In the genomic region with DNA sequence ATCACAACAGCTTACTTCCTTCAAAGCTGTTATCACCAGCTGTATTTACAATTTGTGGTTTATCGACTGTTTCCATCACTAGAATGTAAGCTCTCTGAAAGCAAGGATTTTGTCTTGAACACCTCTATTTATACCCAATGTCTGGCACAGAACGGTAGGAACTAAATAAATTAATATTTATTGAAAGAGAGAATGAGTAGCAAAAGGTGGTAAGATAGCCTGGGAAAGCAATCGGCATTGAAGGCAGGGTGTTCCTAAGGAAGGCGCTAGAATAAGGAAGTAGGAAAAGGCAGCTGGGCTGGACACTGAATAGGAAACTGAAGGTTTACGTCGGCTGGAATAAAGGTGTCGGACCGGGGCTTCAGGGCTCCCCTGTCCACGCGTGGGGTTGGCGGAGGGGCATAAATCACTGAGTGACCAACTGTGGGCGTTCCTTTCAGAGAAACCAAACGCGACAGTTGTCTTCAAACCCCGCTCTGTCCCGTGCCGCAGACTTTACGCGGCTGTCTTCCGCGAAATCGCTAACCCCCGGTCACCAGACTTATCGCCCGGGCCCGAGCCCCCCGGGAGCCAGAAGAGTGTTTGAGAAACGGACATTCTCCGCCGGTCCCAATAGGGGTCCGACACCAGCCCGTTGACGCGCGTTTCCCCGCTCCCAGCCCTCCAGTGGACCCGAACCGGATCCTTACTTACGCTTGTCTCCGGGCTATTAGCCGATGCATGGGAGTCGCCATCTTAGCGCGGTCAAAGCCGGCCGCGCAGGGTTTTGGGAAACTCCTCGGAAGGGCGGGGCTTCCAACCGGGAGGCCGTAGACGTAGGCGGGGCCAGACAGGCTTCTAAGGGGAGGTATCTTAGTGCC, we compare ENCODE assay signal across 1 cellular context.
TF ChIP-seq lines count a peak whose summit lies in the region.

A gene (minus strand): TSS at position 746 of the 860 bp plus-strand sequence. CDS start 12 bp downstream, at position 734.

TF ChIP-seq in HCT116, 20 proteins besides CTCF, POLR2A, EP300 and RAD21 (continued from another document):
- TF ChIP-seq, protein P1, sequence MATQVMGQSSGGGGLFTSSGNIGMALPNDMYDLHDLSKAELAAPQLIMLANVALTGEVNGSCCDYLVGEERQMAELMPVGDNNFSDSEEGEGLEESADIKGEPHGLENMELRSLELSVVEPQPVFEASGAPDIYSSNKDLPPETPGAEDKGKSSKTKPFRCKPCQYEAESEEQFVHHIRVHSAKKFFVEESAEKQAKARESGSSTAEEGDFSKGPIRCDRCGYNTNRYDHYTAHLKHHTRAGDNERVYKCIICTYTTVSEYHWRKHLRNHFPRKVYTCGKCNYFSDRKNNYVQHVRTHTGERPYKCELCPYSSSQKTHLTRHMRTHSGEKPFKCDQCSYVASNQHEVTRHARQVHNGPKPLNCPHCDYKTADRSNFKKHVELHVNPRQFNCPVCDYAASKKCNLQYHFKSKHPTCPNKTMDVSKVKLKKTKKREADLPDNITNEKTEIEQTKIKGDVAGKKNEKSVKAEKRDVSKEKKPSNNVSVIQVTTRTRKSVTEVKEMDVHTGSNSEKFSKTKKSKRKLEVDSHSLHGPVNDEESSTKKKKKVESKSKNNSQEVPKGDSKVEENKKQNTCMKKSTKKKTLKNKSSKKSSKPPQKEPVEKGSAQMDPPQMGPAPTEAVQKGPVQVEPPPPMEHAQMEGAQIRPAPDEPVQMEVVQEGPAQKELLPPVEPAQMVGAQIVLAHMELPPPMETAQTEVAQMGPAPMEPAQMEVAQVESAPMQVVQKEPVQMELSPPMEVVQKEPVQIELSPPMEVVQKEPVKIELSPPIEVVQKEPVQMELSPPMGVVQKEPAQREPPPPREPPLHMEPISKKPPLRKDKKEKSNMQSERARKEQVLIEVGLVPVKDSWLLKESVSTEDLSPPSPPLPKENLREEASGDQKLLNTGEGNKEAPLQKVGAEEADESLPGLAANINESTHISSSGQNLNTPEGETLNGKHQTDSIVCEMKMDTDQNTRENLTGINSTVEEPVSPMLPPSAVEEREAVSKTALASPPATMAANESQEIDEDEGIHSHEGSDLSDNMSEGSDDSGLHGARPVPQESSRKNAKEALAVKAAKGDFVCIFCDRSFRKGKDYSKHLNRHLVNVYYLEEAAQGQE (IDR thresholded peaks at IDR 0.05; ENCODE audit: low read depth): no peak
- TF ChIP-seq CBX3 (IDR thresholded peaks at IDR 0.05; ENCODE audit: low read depth): peak; percentile 1; the same call in 1 of the 2 replicates
TF ChIP-seq in HCT116: peak in this region for 8.
